ENCODE assay signal across 1 cellular context in the genomic region with DNA sequence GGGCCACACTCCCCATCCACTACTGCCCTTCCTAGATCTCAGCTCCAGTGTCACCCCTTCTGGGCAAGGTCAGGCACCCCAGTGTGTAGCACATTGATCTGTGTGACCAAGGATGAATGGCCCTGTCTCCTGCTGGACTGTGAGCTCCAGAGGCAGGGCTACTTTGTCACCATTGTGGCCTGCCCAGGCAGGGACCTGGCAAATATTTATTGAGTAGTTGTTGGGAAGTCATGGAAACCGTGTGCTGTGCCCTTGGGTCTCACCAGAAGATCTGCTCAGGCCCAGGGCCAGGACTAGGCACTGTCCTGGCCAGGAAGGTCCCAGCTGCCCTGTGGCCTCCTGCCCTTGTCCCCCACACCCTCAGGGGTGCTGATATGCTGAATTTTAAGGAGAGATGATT.
TF ChIP-seq lines count a peak whose summit lies in the region.

No MANE protein-coding gene starts in this region.

TF ChIP-seq in HepG2, 621 proteins besides CTCF, POLR2A, EP300 and RAD21 (continued from another document and continues in another):
- TF ChIP-seq, protein P1, sequence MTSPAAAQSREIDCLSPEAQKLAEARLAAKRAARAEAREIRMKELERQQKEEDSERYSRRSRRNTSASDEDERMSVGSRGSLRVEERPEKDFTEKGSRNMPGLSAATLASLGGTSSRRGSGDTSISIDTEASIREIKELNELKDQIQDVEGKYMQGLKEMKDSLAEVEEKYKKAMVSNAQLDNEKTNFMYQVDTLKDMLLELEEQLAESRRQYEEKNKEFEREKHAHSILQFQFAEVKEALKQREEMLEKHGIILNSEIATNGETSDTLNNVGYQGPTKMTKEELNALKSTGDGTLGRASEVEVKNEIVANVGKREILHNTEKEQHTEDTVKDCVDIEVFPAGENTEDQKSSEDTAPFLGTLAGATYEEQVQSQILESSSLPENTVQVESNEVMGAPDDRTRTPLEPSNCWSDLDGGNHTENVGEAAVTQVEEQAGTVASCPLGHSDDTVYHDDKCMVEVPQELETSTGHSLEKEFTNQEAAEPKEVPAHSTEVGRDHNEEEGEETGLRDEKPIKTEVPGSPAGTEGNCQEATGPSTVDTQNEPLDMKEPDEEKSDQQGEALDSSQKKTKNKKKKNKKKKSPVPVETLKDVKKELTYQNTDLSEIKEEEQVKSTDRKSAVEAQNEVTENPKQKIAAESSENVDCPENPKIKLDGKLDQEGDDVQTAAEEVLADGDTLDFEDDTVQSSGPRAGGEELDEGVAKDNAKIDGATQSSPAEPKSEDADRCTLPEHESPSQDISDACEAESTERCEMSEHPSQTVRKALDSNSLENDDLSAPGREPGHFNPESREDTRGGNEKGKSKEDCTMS (CRISPR knock-in tag; conservative IDR thresholded peaks at IDR 0.05): no peak
- TF ChIP-seq, protein P2, sequence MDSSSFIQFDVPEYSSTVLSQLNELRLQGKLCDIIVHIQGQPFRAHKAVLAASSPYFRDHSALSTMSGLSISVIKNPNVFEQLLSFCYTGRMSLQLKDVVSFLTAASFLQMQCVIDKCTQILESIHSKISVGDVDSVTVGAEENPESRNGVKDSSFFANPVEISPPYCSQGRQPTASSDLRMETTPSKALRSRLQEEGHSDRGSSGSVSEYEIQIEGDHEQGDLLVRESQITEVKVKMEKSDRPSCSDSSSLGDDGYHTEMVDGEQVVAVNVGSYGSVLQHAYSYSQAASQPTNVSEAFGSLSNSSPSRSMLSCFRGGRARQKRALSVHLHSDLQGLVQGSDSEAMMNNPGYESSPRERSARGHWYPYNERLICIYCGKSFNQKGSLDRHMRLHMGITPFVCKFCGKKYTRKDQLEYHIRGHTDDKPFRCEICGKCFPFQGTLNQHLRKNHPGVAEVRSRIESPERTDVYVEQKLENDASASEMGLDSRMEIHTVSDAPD (CRISPR knock-in tag; IDR thresholded peaks at IDR 0.05): peak; percentile 83
- no peak for TF ChIP-seq CCAR2 (optimal IDR thresholded peaks at IDR 0.05; ENCODE audit: low read depth, low read length)
- TF ChIP-seq KLF11 (CRISPR knock-in tag; IDR thresholded peaks at IDR 0.05): no peak
- TF ChIP-seq PLRG1 (conservative IDR thresholded peaks at IDR 0.05): no peak
- TF ChIP-seq, protein P3, sequence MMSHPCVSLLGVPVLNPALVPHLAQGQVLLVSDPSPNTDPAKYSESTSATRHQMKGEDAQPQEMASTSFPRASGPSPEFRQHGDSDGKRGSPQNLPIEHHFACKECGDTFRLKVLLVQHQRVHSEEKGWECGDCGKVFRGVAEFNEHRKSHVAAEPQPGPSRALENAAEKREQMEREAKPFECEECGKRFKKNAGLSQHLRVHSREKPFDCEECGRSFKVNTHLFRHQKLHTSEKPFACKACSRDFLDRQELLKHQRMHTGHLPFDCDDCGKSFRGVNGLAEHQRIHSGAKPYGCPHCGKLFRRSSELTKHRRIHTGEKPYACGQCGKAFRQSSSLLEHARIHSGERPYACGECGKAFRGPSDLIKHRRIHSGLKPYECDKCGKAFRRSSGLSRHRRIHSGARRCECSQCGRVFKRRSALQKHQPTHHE (CRISPR knock-in tag; IDR thresholded peaks at IDR 0.05; ENCODE audit: borderline replicate concordance): no peak
- TF ChIP-seq ZNF724P (CRISPR knock-in tag; IDR thresholded peaks at IDR 0.05; ENCODE audit: borderline replicate concordance): no peak
- TF ChIP-seq ZC3H4 (CRISPR knock-in tag; IDR thresholded peaks at IDR 0.05; ENCODE audit: borderline replicate concordance): no peak
- no peak for TF ChIP-seq ZNF709 (CRISPR knock-in tag; IDR thresholded peaks at IDR 0.05)
- no peak for TF ChIP-seq CENPT (CRISPR knock-in tag; IDR thresholded peaks at IDR 0.05; ENCODE audit: low read depth)
- TF ChIP-seq ZNF713 (CRISPR knock-in tag; IDR thresholded peaks at IDR 0.05): no peak
- no peak for TF ChIP-seq IRX3 (CRISPR knock-in tag; IDR thresholded peaks at IDR 0.05; ENCODE audit: borderline replicate concordance, low read depth)
- TF ChIP-seq, protein P4, sequence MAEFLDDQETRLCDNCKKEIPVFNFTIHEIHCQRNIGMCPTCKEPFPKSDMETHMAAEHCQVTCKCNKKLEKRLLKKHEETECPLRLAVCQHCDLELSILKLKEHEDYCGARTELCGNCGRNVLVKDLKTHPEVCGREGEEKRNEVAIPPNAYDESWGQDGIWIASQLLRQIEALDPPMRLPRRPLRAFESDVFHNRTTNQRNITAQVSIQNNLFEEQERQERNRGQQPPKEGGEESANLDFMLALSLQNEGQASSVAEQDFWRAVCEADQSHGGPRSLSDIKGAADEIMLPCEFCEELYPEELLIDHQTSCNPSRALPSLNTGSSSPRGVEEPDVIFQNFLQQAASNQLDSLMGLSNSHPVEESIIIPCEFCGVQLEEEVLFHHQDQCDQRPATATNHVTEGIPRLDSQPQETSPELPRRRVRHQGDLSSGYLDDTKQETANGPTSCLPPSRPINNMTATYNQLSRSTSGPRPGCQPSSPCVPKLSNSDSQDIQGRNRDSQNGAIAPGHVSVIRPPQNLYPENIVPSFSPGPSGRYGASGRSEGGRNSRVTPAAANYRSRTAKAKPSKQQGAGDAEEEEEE (CRISPR knock-in tag; IDR thresholded peaks at IDR 0.05; ENCODE audit: borderline replicate concordance): no peak
- TF ChIP-seq ZNF652 (CRISPR knock-in tag; IDR thresholded peaks at IDR 0.05; ENCODE audit: borderline replicate concordance, low read depth): no peak
- no peak for TF ChIP-seq ZNF20 (CRISPR knock-in tag; IDR thresholded peaks at IDR 0.05)
- TF ChIP-seq GLI4 (CRISPR knock-in tag; IDR thresholded peaks at IDR 0.05; ENCODE audit: borderline replicate concordance): no peak
- TF ChIP-seq, protein P5, sequence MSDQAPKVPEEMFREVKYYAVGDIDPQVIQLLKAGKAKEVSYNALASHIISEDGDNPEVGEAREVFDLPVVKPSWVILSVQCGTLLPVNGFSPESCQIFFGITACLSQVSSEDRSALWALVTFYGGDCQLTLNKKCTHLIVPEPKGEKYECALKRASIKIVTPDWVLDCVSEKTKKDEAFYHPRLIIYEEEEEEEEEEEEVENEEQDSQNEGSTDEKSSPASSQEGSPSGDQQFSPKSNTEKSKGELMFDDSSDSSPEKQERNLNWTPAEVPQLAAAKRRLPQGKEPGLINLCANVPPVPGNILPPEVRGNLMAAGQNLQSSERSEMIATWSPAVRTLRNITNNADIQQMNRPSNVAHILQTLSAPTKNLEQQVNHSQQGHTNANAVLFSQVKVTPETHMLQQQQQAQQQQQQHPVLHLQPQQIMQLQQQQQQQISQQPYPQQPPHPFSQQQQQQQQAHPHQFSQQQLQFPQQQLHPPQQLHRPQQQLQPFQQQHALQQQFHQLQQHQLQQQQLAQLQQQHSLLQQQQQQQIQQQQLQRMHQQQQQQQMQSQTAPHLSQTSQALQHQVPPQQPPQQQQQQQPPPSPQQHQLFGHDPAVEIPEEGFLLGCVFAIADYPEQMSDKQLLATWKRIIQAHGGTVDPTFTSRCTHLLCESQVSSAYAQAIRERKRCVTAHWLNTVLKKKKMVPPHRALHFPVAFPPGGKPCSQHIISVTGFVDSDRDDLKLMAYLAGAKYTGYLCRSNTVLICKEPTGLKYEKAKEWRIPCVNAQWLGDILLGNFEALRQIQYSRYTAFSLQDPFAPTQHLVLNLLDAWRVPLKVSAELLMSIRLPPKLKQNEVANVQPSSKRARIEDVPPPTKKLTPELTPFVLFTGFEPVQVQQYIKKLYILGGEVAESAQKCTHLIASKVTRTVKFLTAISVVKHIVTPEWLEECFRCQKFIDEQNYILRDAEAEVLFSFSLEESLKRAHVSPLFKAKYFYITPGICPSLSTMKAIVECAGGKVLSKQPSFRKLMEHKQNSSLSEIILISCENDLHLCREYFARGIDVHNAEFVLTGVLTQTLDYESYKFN (CRISPR knock-in tag; conservative IDR thresholded peaks at IDR 0.05): peak; percentile 88
- TF ChIP-seq KMT2A (CRISPR knock-in tag; IDR thresholded peaks at IDR 0.05): 0 out of 2 replicates have a peak, but pooled peaks have one; percentile 11
- no peak for TF ChIP-seq ZFP36L2 (CRISPR knock-in tag; IDR thresholded peaks at IDR 0.05)
- no peak for TF ChIP-seq ZNF232 (CRISPR knock-in tag; IDR thresholded peaks at IDR 0.05; ENCODE audit: borderline replicate concordance)
- TF ChIP-seq, protein P6, sequence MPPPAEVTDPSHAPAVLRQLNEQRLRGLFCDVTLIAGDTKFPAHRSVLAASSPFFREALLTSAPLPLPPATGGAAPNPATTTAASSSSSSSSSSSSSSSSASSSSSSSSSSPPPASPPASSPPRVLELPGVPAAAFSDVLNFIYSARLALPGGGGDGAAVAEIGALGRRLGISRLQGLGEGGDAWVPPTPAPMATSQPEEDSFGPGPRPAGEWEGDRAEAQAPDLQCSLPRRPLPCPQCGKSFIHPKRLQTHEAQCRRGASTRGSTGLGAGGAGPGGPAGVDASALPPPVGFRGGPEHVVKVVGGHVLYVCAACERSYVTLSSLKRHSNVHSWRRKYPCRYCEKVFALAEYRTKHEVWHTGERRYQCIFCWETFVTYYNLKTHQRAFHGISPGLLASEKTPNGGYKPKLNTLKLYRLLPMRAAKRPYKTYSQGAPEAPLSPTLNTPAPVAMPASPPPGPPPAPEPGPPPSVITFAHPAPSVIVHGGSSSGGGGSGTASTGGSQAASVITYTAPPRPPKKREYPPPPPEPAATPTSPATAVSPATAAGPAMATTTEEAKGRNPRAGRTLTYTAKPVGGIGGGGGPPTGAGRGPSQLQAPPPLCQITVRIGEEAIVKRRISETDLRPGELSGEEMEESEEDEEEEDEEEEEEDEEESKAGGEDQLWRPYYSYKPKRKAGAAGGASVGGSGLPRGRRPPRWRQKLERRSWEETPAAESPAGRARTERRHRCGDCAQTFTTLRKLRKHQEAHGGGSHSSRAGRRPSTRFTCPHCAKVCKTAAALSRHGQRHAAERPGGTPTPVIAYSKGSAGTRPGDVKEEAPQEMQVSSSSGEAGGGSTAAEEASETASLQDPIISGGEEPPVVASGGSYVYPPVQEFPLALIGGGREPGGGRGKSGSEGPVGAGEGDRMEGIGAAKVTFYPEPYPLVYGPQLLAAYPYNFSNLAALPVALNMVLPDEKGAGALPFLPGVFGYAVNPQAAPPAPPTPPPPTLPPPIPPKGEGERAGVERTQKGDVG (CRISPR knock-in tag; IDR thresholded peaks at IDR 0.05; ENCODE audit: borderline replicate concordance): 0 out of 2 replicates have a peak, but pooled peaks have one; percentile 13
- TF ChIP-seq SIX4 (CRISPR knock-in tag; IDR thresholded peaks at IDR 0.05): peak; percentile 15; the same call in 1 of the 2 replicates
- TF ChIP-seq MBNL3 (CRISPR knock-in tag; conservative IDR thresholded peaks at IDR 0.05): no peak
- TF ChIP-seq MATR3 (CRISPR knock-in tag; IDR thresholded peaks at IDR 0.05): no peak
- no peak for TF ChIP-seq PHB2 (IDR thresholded peaks at IDR 0.05; ENCODE audit: partially characterized antibody)
- no peak for TF ChIP-seq ZMYM2 (CRISPR knock-in tag; IDR thresholded peaks at IDR 0.05)
- TF ChIP-seq, protein P7, sequence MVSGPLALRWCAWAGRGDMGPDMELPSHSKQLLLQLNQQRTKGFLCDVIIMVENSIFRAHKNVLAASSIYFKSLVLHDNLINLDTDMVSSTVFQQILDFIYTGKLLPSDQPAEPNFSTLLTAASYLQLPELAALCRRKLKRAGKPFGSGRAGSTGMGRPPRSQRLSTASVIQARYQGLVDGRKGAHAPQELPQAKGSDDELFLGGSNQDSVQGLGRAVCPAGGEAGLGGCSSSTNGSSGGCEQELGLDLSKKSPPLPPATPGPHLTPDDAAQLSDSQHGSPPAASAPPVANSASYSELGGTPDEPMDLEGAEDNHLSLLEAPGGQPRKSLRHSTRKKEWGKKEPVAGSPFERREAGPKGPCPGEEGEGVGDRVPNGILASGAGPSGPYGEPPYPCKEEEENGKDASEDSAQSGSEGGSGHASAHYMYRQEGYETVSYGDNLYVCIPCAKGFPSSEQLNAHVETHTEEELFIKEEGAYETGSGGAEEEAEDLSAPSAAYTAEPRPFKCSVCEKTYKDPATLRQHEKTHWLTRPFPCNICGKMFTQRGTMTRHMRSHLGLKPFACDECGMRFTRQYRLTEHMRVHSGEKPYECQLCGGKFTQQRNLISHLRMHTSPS (CRISPR knock-in tag; IDR thresholded peaks at IDR 0.05; ENCODE audit: low read depth): peak; percentile 90; the same call in 1 of the 2 replicates
- peak; percentile 52; the same call in 1 of the 2 replicates for TF ChIP-seq ZNF121 (CRISPR knock-in tag; IDR thresholded peaks at IDR 0.05)
- TF ChIP-seq MED1 (CRISPR knock-in tag; IDR thresholded peaks at IDR 0.05): peak; percentile 72
- TF ChIP-seq, protein P8, sequence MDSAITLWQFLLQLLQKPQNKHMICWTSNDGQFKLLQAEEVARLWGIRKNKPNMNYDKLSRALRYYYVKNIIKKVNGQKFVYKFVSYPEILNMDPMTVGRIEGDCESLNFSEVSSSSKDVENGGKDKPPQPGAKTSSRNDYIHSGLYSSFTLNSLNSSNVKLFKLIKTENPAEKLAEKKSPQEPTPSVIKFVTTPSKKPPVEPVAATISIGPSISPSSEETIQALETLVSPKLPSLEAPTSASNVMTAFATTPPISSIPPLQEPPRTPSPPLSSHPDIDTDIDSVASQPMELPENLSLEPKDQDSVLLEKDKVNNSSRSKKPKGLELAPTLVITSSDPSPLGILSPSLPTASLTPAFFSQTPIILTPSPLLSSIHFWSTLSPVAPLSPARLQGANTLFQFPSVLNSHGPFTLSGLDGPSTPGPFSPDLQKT (CRISPR knock-in tag; IDR thresholded peaks at IDR 0.05; ENCODE audit: borderline replicate concordance): no peak
- TF ChIP-seq SNRNP70 (IDR thresholded peaks at IDR 0.05; ENCODE audit: low read depth, low read length): no peak
- TF ChIP-seq ZSCAN9 (CRISPR knock-in tag; IDR thresholded peaks at IDR 0.05; ENCODE audit: borderline replicate concordance): no peak
- TF ChIP-seq, protein P9, sequence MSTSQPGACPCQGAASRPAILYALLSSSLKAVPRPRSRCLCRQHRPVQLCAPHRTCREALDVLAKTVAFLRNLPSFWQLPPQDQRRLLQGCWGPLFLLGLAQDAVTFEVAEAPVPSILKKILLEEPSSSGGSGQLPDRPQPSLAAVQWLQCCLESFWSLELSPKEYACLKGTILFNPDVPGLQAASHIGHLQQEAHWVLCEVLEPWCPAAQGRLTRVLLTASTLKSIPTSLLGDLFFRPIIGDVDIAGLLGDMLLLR (CRISPR knock-in tag; IDR thresholded peaks at IDR 0.05): no peak
- no peak for TF ChIP-seq RBM22 (optimal IDR thresholded peaks at IDR 0.05; ENCODE audit: low read length)
- no peak for TF ChIP-seq ZNF839 (CRISPR knock-in tag; IDR thresholded peaks at IDR 0.05; ENCODE audit: borderline replicate concordance)
- no peak for TF ChIP-seq ZNF782 (CRISPR knock-in tag; IDR thresholded peaks at IDR 0.05; ENCODE audit: borderline replicate concordance)
- TF ChIP-seq CREB1 (IDR thresholded peaks at IDR 0.05): no peak
- 0 out of 2 replicates have a peak, but pooled peaks have one; percentile 44 for TF ChIP-seq CREB1 (CRISPR knock-in tag; IDR thresholded peaks at IDR 0.05)
- peak; percentile 79; the same call in 1 of the 2 replicates for TF ChIP-seq NCOA1 (CRISPR knock-in tag; IDR thresholded peaks at IDR 0.05)
- TF ChIP-seq ZNF672 (CRISPR knock-in tag; IDR thresholded peaks at IDR 0.05): no peak
- no peak for TF ChIP-seq ZNF101 (CRISPR knock-in tag; IDR thresholded peaks at IDR 0.05; ENCODE audit: borderline replicate concordance, low read depth)
